In the genomic region with DNA sequence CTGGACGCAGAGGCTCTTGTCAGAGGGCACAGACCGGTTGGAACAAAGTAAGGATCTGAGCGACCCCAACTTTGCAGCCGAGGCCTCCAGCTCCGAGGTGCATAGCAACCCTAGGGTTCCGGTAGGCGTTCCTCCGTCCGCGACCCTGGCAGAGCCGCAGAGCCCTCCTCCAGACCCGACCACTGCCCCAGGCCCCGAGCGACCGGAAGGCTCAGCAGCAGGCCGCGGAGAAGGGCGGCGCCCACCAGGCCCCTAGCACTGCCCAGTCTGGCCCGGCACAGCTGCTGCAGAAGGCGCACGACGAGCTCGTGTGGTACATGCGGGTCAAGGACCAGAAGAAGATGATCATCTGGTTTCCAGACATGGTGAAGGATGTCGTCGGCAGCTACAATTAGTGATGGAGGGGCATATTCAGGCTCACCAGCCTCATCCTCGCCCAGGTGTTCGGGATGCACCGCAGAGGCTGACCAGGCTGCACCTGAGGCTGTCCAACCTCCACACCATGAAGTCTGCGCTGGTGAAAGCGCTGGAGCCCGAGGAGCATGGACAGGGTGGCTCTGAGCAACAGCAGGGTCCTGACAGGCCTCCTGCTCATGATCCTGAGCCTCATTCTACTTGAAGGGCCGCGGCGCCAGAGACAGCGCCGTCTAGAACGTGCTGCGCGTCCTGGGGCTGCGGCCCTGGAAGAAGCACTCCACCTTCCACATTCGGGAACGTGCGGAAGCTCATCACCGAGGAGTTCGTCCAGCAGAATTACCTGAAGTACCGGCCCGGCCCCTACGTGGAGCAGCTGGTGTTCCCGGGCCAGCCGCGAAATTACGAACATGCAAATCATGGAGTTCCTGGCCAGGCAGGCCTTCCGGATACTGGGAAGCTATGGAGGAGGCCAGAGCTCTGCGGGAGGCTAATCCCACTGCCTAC, we compare ENCODE assay signal across 26 cellular contexts. TPM values are rescaled to one million over a fixed set of nuclear protein-coding genes. Genes with fewer than 3 reads are reported as not detected.
DNase-seq lines count a peak whose midpoint lies in the region; ATAC-seq and TF ChIP-seq lines count a peak whose summit lies in the region.
"Had no signal": no experiment of that assay in that cellular context is flagged by ENCODE, and none has a peak within 500 bp of the region (broad histone marks: within the 10 kb centered on the region; RNA-seq: fewer than 3 reads in every experiment).

No MANE protein-coding gene starts in this region.

- H3K27me3 ChIP-seq in endodermal cell (ENCODE audit: control insufficient read depth, insufficient read depth, low read length, poor library complexity, severe bottlenecking): no peaks in the 10 kb centered on the region
- H3K27me3 ChIP-seq in testis: no peaks in the 10 kb centered on the region

- ATAC-seq in GM19023 (IDR thresholded peaks at IDR 0.05; ENCODE audit: unreplicated experiment): no peak
- ATAC-seq: Panc1 had no signal

- CTCF ChIA-PET in activated naive CD4-positive, alpha-beta T cell treated with anti-CD3 and anti-CD28 coated beads for 36 hours (lab: Charles Lee): no interaction called here

- H3K9me3 Mint-ChIP-seq in endodermal cell: no peaks in the 10 kb centered on the region
- H3K9me3 Mint-ChIP-seq in activated naive CD4-positive, alpha-beta T cell treated with anti-CD3 and anti-CD28 coated beads for 36 hours: no peaks in the 10 kb centered on the region

- DNase-seq in NCI-H146 (lab: John Stamatoyannopoulos, UW) (peak; percentile 8), NCI-H146 treated with DMSO at 0.1 percent for 48 hours (lab: John Stamatoyannopoulos, UW; ENCODE audit: unreplicated experiment) (no peak), endodermal cell (peak; percentile 43), posterior vena cava (ENCODE audit: low spot score) (peak; percentile 74), testis (peak; percentile 16), ACHN (no peak)
- no peak for DNase-seq in activated naive CD4-positive, alpha-beta T cell treated with anti-CD3 and anti-CD28 coated beads for 36 hours
- DNase-seq: BE2C, Calu3, DMS79 treated with DMSO at 0.1 percent for 48 hours, GF-D8, HCEC 1CT, Karpas-422, NCI-H1092 treated with DMSO at 0.1 percent for 48 hours, NCI-H1436, NCI-H2029, NCI-H446 treated with DMSO at 0.1 percent for 48 hours, NCI-H69, SHP77 treated with DMSO at 0.1 percent for 48 hours had no signal

- H3K9me3 ChIP-seq in endodermal cell (ENCODE audit: control insufficient read depth, low read length) (peaks cover 4% of the 10 kb centered on the region), testis (no peaks in the 10 kb centered on the region)
- H3K9me3 ChIP-seq: BE2C had no signal

- H3K4me1 ChIP-seq in endodermal cell (ENCODE audit: control insufficient read depth, insufficient read depth, low read length) (no peaks in the 10 kb centered on the region), testis (no peaks in the 10 kb centered on the region)
- H3K4me1 ChIP-seq: BE2C had no signal

- H3K9ac ChIP-seq in endodermal cell (ENCODE audit: extremely low read depth, low read length, poor library complexity, severe bottlenecking): no peak overlapping the region

- H3K27ac Mint-ChIP-seq in endodermal cell: no peak overlapping the region
- H3K27ac Mint-ChIP-seq in activated naive CD4-positive, alpha-beta T cell treated with anti-CD3 and anti-CD28 coated beads for 36 hours: no peak overlapping the region
- H3K27ac Mint-ChIP-seq: CD14-positive monocyte had no signal

- H3K4me3 Mint-ChIP-seq in endodermal cell: no peak overlapping the region
- no peak overlapping the region for H3K4me3 Mint-ChIP-seq in activated naive CD4-positive, alpha-beta T cell treated with anti-CD3 and anti-CD28 coated beads for 36 hours
- H3K4me3 Mint-ChIP-seq: CD14-positive monocyte had no signal

- no peak for TF ChIP-seq POLR2A in testis (IDR thresholded peaks at IDR 0.05)

- 93 to 94% methylated on average over 52 to 56 of the region's 56 CpGs for WGBS in endodermal cell (ENCODE audit: insufficient coverage in 1 of 2, insufficient read length in 1 of 2), 2 experiments
- 70 to 80% methylated on average over 31 to 54 of the region's 56 CpGs for WGBS in testis, 2 donors

- no peaks in the 10 kb centered on the region for H3K36me3 ChIP-seq in endodermal cell (ENCODE audit: control insufficient read depth, insufficient read depth, low read length)
- H3K36me3 ChIP-seq in testis (ENCODE audit: low read depth, missing control alignments): no peaks in the 10 kb centered on the region
- H3K36me3 ChIP-seq: BE2C had no signal

- intact Hi-C loops in posterior vena cava (cut with DNase I) (no loop called here), testis (cut with DNase I; ENCODE audit: low total_unique reads) (no loop called here)
- intact Hi-C loops in activated naive CD4-positive, alpha-beta T cell treated with anti-CD3 and anti-CD28 coated beads for 36 hours (cut with micrococcal nuclease): no loop called here

- no peaks in the 10 kb centered on the region for H3K27me3 Mint-ChIP-seq in endodermal cell (ENCODE audit: insufficient read depth)
- no peaks in the 10 kb centered on the region for H3K27me3 Mint-ChIP-seq in activated naive CD4-positive, alpha-beta T cell treated with anti-CD3 and anti-CD28 coated beads for 36 hours (ENCODE audit: low read depth)

- H3K27ac ChIP-seq in endodermal cell (ENCODE audit: low read depth, low read length) (no peak overlapping the region), testis (no peak overlapping the region)
- H3K27ac ChIP-seq: 22Rv1, RWPE1 had no signal

- peaks cover 5% of the 10 kb centered on the region for H3K4me1 Mint-ChIP-seq in endodermal cell
- H3K4me1 Mint-ChIP-seq in activated naive CD4-positive, alpha-beta T cell treated with anti-CD3 and anti-CD28 coated beads for 36 hours (ENCODE audit: low read depth): no peaks in the 10 kb centered on the region
- H3K4me1 Mint-ChIP-seq: CD14-positive monocyte had no signal

- in situ Hi-C loops in ACHN (cut with HindIII; ENCODE audit: low pct_ligation_motif_present, low pct_unique_long_range_greater_than_20kb, low sequenced_read_pairs): no loop called here

- H3K4me3 ChIP-seq in endodermal cell (ENCODE audit: low read length) (no peak overlapping the region), testis (peak overlapping the region; percentile 24 to 29)

- TF ChIP-seq CTCF in endodermal cell (conservative IDR thresholded peaks at IDR 0.05) (no peak), testis (IDR thresholded peaks at IDR 0.05) (no peak)

- H3K36me3 Mint-ChIP-seq in endodermal cell (ENCODE audit: low read depth): no peaks in the 10 kb centered on the region
- no peaks in the 10 kb centered on the region for H3K36me3 Mint-ChIP-seq in activated naive CD4-positive, alpha-beta T cell treated with anti-CD3 and anti-CD28 coated beads for 36 hours (ENCODE audit: low read depth)
- H3K36me3 Mint-ChIP-seq: CD14-positive monocyte had no signal

RNA-seq across cellular contexts. Expression of a gene that starts 24.5 kb away (rescaled TPM):
- total RNA-seq in endodermal cell (1 to 10 TPM; 3.9 to 5.5 TPM), posterior vena cava (10 to 100 TPM in 1 of 2 donors, 1 to 10 TPM in 1; 8.6 to 13.5 TPM), testis (10 to 100 TPM; 22.1 to 25.6 TPM)
- polyA plus RNA-seq in endodermal cell (2013, experiment 1 of 2): 7.1 TPM
- polyA plus RNA-seq in endodermal cell (2013, experiment 2 of 2): 7.7 TPM
- polyA plus RNA-seq in testis (ENCODE audit: insufficient read depth, low read depth, low replicate concordance): 8.1 TPM
- total RNA-seq in activated naive CD4-positive, alpha-beta T cell treated with anti-CD3 and anti-CD28 coated beads for 36 hours: 1 to 10 TPM; 1.9 to 2.5 TPM
- total RNA-seq: OCI-LY7 had no signal

RNA-seq across cellular contexts. Expression of a gene that starts 28.8 kb away (rescaled TPM):
- total RNA-seq in endodermal cell (1 to 10 TPM in 1 of 2 donors, not detected in 1; 1.3 TPM), posterior vena cava (not detected), testis (1 to 10 TPM; 1.9 to 9.1 TPM)
- 6.0 TPM for polyA plus RNA-seq in endodermal cell (2013, experiment 1 of 2)
- 3.2 TPM for polyA plus RNA-seq in endodermal cell (2013, experiment 2 of 2)
- 95.5 TPM for polyA plus RNA-seq in testis (ENCODE audit: insufficient read depth, low read depth, low replicate concordance)
- not detected for total RNA-seq in activated naive CD4-positive, alpha-beta T cell treated with anti-CD3 and anti-CD28 coated beads for 36 hours
- total RNA-seq: Calu3, HT-29, OCI-LY7 had no signal
- polyA plus RNA-seq: CD14-positive monocyte had no signal

Comparison
In these comparisons a context has a peak if more than half of its experiments do, and no peak if none do; other contexts are left out.
1. DNase-seq: peak in NCI-H146 (single experiment), endodermal cell (single experiment), posterior vena cava (single experiment) and testis (single experiment); none in NCI-H146 treated with DMSO at 0.1 percent for 48 hours (single experiment), activated naive CD4-positive, alpha-beta T cell treated with anti-CD3 and anti-CD28 coated beads for 36 hours (single experiment) and ACHN (single experiment).